33 cellular contexts compared by ENCODE assay signal in the genomic region with DNA sequence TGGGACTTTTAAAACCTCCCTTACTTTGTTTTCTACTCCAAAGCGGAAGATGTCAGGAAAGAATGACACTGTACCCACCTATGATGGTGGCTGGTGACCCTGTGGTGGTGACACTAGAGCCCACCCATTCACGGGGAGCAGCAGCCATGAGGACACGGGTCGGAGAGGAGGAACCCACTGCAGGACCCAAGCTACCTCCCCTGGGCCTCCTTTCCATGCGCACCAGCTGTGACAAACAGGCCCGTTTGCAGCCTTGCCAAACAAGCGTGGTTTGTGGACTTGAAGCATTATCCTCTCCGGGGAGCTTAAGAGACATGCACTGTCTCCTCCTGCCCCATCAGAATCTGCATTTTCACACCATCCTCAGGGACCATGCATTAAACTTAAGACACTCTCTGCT.
"Had no signal": no experiment of that assay in that cellular context is flagged by ENCODE, and none has a peak within 500 bp of the region (broad histone marks: within the 10 kb centered on the region; RNA-seq: fewer than 3 reads in every experiment).

No MANE protein-coding gene starts in this region.

- DNase-seq: activated CD4-positive, alpha-beta memory T cell treated with anti-CD3 and anti-CD28 coated beads for 36 hours; activated CD4-positive, alpha-beta T cell treated with anti-CD3 and anti-CD28 coated beads for 36 hours; activated CD4-positive, alpha-beta T cell treated with anti-CD3 and anti-CD28 coated beads, Interleukin-2, amount 10 ng/mL, durations not matched to agents 24 days and 14 days; activated CD4-positive, CD25-positive, alpha-beta regulatory T cell; activated CD4-positive, CD25-positive, alpha-beta regulatory T cell treated with anti-CD3 and anti-CD28 coated beads, Interleukin-2, amount 50 U/mL, for 72 hours; activated CD8-positive, alpha-beta memory T cell treated with anti-CD3 and anti-CD28 coated beads, Interleukin-2, amount 10 ng/mL, durations not matched to agents 7 days and 5 days; activated CD8-positive, alpha-beta memory T cell treated with anti-CD3 and anti-CD28 coated beads, Interleukin-2, amount 50 U/mL, for 4 hours; activated CD8-positive, alpha-beta T cell treated with anti-CD3 and anti-CD28 coated beads, Interleukin-2, amount 10 ng/mL, durations not matched to agents 7 days and 5 days; activated naive CD4-positive, alpha-beta T cell treated with anti-CD3 and anti-CD28 coated beads for 36 hours; activated naive CD8-positive, alpha-beta T cell treated with anti-CD3 and anti-CD28 coated beads for 36 hours; activated naive CD8-positive, alpha-beta T cell treated with anti-CD3 and anti-CD28 coated beads, Interleukin-2, amount 50 U/mL, for 24 hours; activated T-cell treated with anti-CD3 and anti-CD28 coated beads, Interleukin-2, amount 50 U/mL, for 1 hour; activated T-cell treated with anti-CD3 and anti-CD28 coated beads, Interleukin-2, amount 50 U/mL, for 48 hours; adrenal gland; amygdala; aorta; central memory CD4-positive, alpha-beta T cell; cerebellar nuclear complex; effector CD8-positive, alpha-beta T cell; esophagus squamous epithelium; foreskin melanocyte; heart left ventricle; T-helper 2 cell had no signal

- FAIRE-seq: endometrium, endothelial cell of umbilical vein had no signal

- H3K4me3 Mint-ChIP-seq: activated CD4-positive, alpha-beta memory T cell treated with anti-CD3 and anti-CD28 coated beads for 36 hours; activated CD4-positive, alpha-beta T cell treated with anti-CD3 and anti-CD28 coated beads for 36 hours; activated CD4-positive, alpha-beta T cell treated with anti-CD3 and anti-CD28 coated beads, Interleukin-2, amount 10 ng/mL, durations not matched to agents 24 days and 14 days; activated CD8-positive, alpha-beta memory T cell treated with anti-CD3 and anti-CD28 coated beads, Interleukin-2, amount 10 ng/mL, durations not matched to agents 7 days and 5 days; activated CD8-positive, alpha-beta T cell treated with anti-CD3 and anti-CD28 coated beads, Interleukin-2, amount 10 ng/mL, durations not matched to agents 7 days and 5 days; activated naive CD4-positive, alpha-beta T cell treated with anti-CD3 and anti-CD28 coated beads for 36 hours; activated naive CD4-positive, alpha-beta T cell treated with anti-CD3 and anti-CD28 coated beads, Interleukin-2, amount 50 U/mL, for 24 hours; activated naive CD8-positive, alpha-beta T cell treated with anti-CD3 and anti-CD28 coated beads for 36 hours; activated naive CD8-positive, alpha-beta T cell treated with anti-CD3 and anti-CD28 coated beads, Interleukin-2, amount 50 U/mL, for 24 hours; activated T-helper 1 cell treated with anti-CD3 and anti-CD28 coated beads, Interleukin-12 subunit alpha, Interleukin-12 subunit beta, Interleukin-2, Interleukin-4 antibody, amounts not matched to agents 30 ng/mL and 10 ng/mL and 1 ng/mL, durations not matched to agents 14 hours and 24 hours and 36 hours; brain had no signal

- H3K27ac Mint-ChIP-seq: activated CD4-positive, alpha-beta memory T cell treated with anti-CD3 and anti-CD28 coated beads for 36 hours; activated CD4-positive, alpha-beta T cell treated with anti-CD3 and anti-CD28 coated beads for 36 hours; activated CD4-positive, alpha-beta T cell treated with anti-CD3 and anti-CD28 coated beads, Interleukin-2, amount 10 ng/mL, durations not matched to agents 24 days and 14 days; activated CD8-positive, alpha-beta memory T cell treated with anti-CD3 and anti-CD28 coated beads, Interleukin-2, amount 10 ng/mL, durations not matched to agents 7 days and 5 days; activated CD8-positive, alpha-beta T cell treated with anti-CD3 and anti-CD28 coated beads, Interleukin-2, amount 10 ng/mL, durations not matched to agents 7 days and 5 days; activated naive CD4-positive, alpha-beta T cell treated with anti-CD3 and anti-CD28 coated beads for 36 hours; activated naive CD4-positive, alpha-beta T cell treated with anti-CD3 and anti-CD28 coated beads, Interleukin-2, amount 50 U/mL, for 24 hours; activated naive CD8-positive, alpha-beta T cell treated with anti-CD3 and anti-CD28 coated beads for 36 hours; activated naive CD8-positive, alpha-beta T cell treated with anti-CD3 and anti-CD28 coated beads, Interleukin-2, amount 50 U/mL, for 24 hours; activated T-helper 1 cell treated with anti-CD3 and anti-CD28 coated beads, Interleukin-12 subunit alpha, Interleukin-12 subunit beta, Interleukin-2, Interleukin-4 antibody, amounts not matched to agents 30 ng/mL and 10 ng/mL and 1 ng/mL, durations not matched to agents 14 hours and 24 hours and 36 hours; activated T-helper 2 cell treated with anti-CD3 and anti-CD28 coated beads, Interferon-gamma antibody, Interleukin-2, Interleukin-4, amounts not matched to agents 10 μg/mL and 5 μg/mL and 100 μg/mL, durations not matched to agents 14 hours and 24 hours and 36 hours had no signal

- H3K9me3 ChIP-seq: adrenal gland, breast epithelium, colonic mucosa, esophagus squamous epithelium, heart left ventricle had no signal

- H3K27me3 Mint-ChIP-seq: activated CD4-positive, alpha-beta memory T cell treated with anti-CD3 and anti-CD28 coated beads for 36 hours; activated CD4-positive, alpha-beta T cell treated with anti-CD3 and anti-CD28 coated beads for 36 hours; activated naive CD4-positive, alpha-beta T cell treated with anti-CD3 and anti-CD28 coated beads, Interleukin-2, amount 50 U/mL, for 24 hours; activated naive CD8-positive, alpha-beta T cell treated with anti-CD3 and anti-CD28 coated beads for 36 hours; activated naive CD8-positive, alpha-beta T cell treated with anti-CD3 and anti-CD28 coated beads, Interleukin-2, amount 50 U/mL, for 24 hours had no signal

- H3K36me3 ChIP-seq: breast epithelium, colonic mucosa had no signal

- ATAC-seq: activated CD4-positive, alpha-beta T cell treated with anti-CD3 and anti-CD28 coated beads for 36 hours; activated CD8-positive, alpha-beta memory T cell treated with anti-CD3 and anti-CD28 coated beads, Interleukin-2, amount 10 ng/mL, durations not matched to agents 7 days and 5 days; activated CD8-positive, alpha-beta T cell treated with anti-CD3 and anti-CD28 coated beads, Interleukin-2, amount 10 ng/mL, durations not matched to agents 7 days and 5 days; activated naive CD8-positive, alpha-beta T cell treated with anti-CD3 and anti-CD28 coated beads, Interleukin-2, amount 50 U/mL, for 24 hours; heart left ventricle had no signal

- H3K36me3 Mint-ChIP-seq: activated CD4-positive, alpha-beta memory T cell treated with anti-CD3 and anti-CD28 coated beads for 36 hours; activated CD8-positive, alpha-beta memory T cell treated with anti-CD3 and anti-CD28 coated beads, Interleukin-2, amount 10 ng/mL, durations not matched to agents 7 days and 5 days; activated naive CD4-positive, alpha-beta T cell treated with anti-CD3 and anti-CD28 coated beads, Interleukin-2, amount 50 U/mL, for 24 hours; activated naive CD8-positive, alpha-beta T cell treated with anti-CD3 and anti-CD28 coated beads for 36 hours had no signal

- H3K27me3 ChIP-seq: adrenal gland, breast epithelium, cardiac muscle cell, colonic mucosa, esophagus squamous epithelium, heart left ventricle had no signal

- H3K9me3 Mint-ChIP-seq: activated CD4-positive, alpha-beta T cell treated with anti-CD3 and anti-CD28 coated beads, Interleukin-2, amount 10 ng/mL, durations not matched to agents 24 days and 14 days; activated naive CD4-positive, alpha-beta T cell treated with anti-CD3 and anti-CD28 coated beads for 36 hours; activated naive CD4-positive, alpha-beta T cell treated with anti-CD3 and anti-CD28 coated beads, Interleukin-2, amount 50 U/mL, for 24 hours; activated naive CD8-positive, alpha-beta T cell treated with anti-CD3 and anti-CD28 coated beads for 36 hours; activated naive CD8-positive, alpha-beta T cell treated with anti-CD3 and anti-CD28 coated beads, Interleukin-2, amount 50 U/mL, for 24 hours; activated T-helper 1 cell treated with anti-CD3 and anti-CD28 coated beads, Interleukin-12 subunit alpha, Interleukin-12 subunit beta, Interleukin-2, Interleukin-4 antibody, amounts not matched to agents 30 ng/mL and 10 ng/mL and 1 ng/mL, durations not matched to agents 14 hours and 24 hours and 36 hours had no signal

- H3K27ac ChIP-seq: adrenal gland, breast epithelium, cardiac muscle cell, colonic mucosa, epithelial cell of prostate, esophagus squamous epithelium, heart left ventricle had no signal

- H3K4me1 ChIP-seq: adrenal gland, breast epithelium, colonic mucosa, esophagus squamous epithelium had no signal

- H3K4me3 ChIP-seq: adrenal gland, breast epithelium, cardiac muscle cell, colonic mucosa, esophagus squamous epithelium, heart left ventricle had no signal

- H3K4me1 Mint-ChIP-seq: activated CD4-positive, alpha-beta T cell treated with anti-CD3 and anti-CD28 coated beads for 36 hours; activated CD4-positive, alpha-beta T cell treated with anti-CD3 and anti-CD28 coated beads, Interleukin-2, amount 10 ng/mL, durations not matched to agents 24 days and 14 days; activated CD8-positive, alpha-beta memory T cell treated with anti-CD3 and anti-CD28 coated beads, Interleukin-2, amount 10 ng/mL, durations not matched to agents 7 days and 5 days; activated naive CD4-positive, alpha-beta T cell treated with anti-CD3 and anti-CD28 coated beads, Interleukin-2, amount 50 U/mL, for 24 hours; activated naive CD8-positive, alpha-beta T cell treated with anti-CD3 and anti-CD28 coated beads for 36 hours; activated naive CD8-positive, alpha-beta T cell treated with anti-CD3 and anti-CD28 coated beads, Interleukin-2, amount 50 U/mL, for 24 hours had no signal
